9 cellular contexts compared by ENCODE assay signal in the genomic region with DNA sequence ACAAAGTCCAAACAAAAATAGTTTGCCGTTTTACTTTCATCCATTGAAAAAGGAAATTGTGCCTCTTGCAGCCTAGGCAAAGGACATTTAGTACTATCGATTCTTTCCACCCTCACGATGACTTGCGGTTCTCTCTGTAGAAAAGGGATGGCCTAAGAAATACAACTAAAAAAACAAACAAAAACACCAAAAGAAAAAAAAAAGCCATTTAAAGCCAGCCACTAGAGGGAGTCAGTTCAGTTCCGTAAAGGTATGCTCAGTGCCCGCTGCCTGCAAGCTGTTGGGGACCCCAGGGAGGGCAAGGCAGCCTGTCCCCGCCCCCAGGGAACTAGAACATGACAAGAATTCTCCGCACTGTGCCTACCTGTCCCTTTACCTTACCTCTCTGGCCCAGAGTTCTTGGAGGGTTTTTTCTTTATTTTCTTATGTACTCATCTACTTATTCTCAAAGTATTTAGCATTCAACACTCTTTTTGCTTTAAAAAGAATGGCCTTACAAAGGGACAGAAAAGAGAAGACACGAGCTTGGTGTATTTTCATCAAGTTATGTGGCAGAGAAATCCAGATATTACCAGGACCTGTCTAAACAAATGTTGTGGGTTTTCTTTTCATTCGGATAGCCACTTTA. TPM values are rescaled to one million over a fixed set of nuclear protein-coding genes. Genes with fewer than 3 reads are reported as not detected.
A peak's percentile ranks its signal among the peaks of the same experiment; 100 is the strongest.
DNase-seq lines count a peak whose midpoint lies in the region; ATAC-seq and TF ChIP-seq lines count a peak whose summit lies in the region.
"Had no signal": no experiment of that assay in that cellular context is flagged by ENCODE, and none has a peak within 500 bp of the region (broad histone marks: within the 10 kb centered on the region; RNA-seq: fewer than 3 reads in every experiment).

No MANE protein-coding gene starts in this region.

- ATAC-seq in heart right ventricle (peak in 3 of 8 donors; percentile 27 to 41 (median 35)), GM18517 (IDR thresholded peaks at IDR 0.05; ENCODE audit: unreplicated experiment) (no peak)

- no peaks in the 10 kb centered on the region for H3K4me1 ChIP-seq in OCI-LY1 (ENCODE audit: insufficient read depth, low read length, severe bottlenecking)
- H3K4me1 ChIP-seq in heart right ventricle = peaks cover 0 to 18% (median 8%) of the 10 kb centered on the region in 9 donors

- no peaks in the 10 kb centered on the region for H3K9me3 ChIP-seq in OCI-LY1 (ENCODE audit: low read length)
- no peaks in the 10 kb centered on the region for H3K9me3 ChIP-seq in heart right ventricle
- H3K9me3 ChIP-seq in MG63 = no peaks in the 10 kb centered on the region

- no peaks in the 10 kb centered on the region for H3K79me2 ChIP-seq in OCI-LY1 (ENCODE audit: insufficient read depth, low read length)

- DNase-seq in DMS114 treated with DMSO at 0.1 percent for 48 hours (lab: John Stamatoyannopoulos, UW; ENCODE audit: unreplicated experiment) (peak; percentile 81), H7 (peak; percentile 88), heart right ventricle (no peak), skeletal muscle cell (ENCODE audit: low read depth) (peak; percentile 41), MG63 (no peak)
- peak; percentile 23 for DNase-seq in activated T-helper 2 cell treated with anti-CD3 and anti-CD28 coated beads, Interferon-gamma antibody, Interleukin-2, Interleukin-4, amounts not matched to agents 10 μg/mL and 5 μg/mL and 100 μg/mL, durations not matched to agents 14 hours and 24 hours and 36 hours (ENCODE audit: low spot score)

- H3K4me1 Mint-ChIP-seq in activated T-helper 2 cell treated with anti-CD3 and anti-CD28 coated beads, Interferon-gamma antibody, Interleukin-2, Interleukin-4, amounts not matched to agents 10 μg/mL and 5 μg/mL and 100 μg/mL, durations not matched to agents 14 hours and 24 hours and 36 hours (ENCODE audit: low read depth) = peaks cover 18% of the 10 kb centered on the region

- H3K27ac Mint-ChIP-seq in activated T-helper 2 cell treated with anti-CD3 and anti-CD28 coated beads, Interferon-gamma antibody, Interleukin-2, Interleukin-4, amounts not matched to agents 10 μg/mL and 5 μg/mL and 100 μg/mL, durations not matched to agents 14 hours and 24 hours and 36 hours = peak overlapping the region; percentile 70

- intact Hi-C loops in activated T-helper 2 cell treated with anti-CD3 and anti-CD28 coated beads, Interferon-gamma antibody, Interleukin-2, Interleukin-4, amounts not matched to agents 10 μg/mL and 5 μg/mL and 100 μg/mL, durations not matched to agents 14 hours and 24 hours and 36 hours (cut with micrococcal nuclease) = loop anchor here (5.0 kb wide), 1 partner anchor 377 kb away; no protein-coding TSS in a partner anchor
- intact Hi-C loops in heart right ventricle (cut with DNase I) = loop anchor here in 2 of 10 donors (2.0 to 10.0 kb wide), 3 partner anchors 38 to 376 kb away; no protein-coding TSS in a partner anchor

- H3F3A ChIP-seq in OCI-LY1 (ENCODE audit: insufficient read depth, low read length) = no peaks in the 10 kb centered on the region

- no peaks in the 10 kb centered on the region for H3K36me3 Mint-ChIP-seq in activated T-helper 2 cell treated with anti-CD3 and anti-CD28 coated beads, Interferon-gamma antibody, Interleukin-2, Interleukin-4, amounts not matched to agents 10 μg/mL and 5 μg/mL and 100 μg/mL, durations not matched to agents 14 hours and 24 hours and 36 hours (ENCODE audit: low read depth)

- H3K9me2 ChIP-seq in OCI-LY1 (ENCODE audit: low read depth, low read length) = no peaks in the 10 kb centered on the region

- H3K27ac ChIP-seq in OCI-LY1 (ENCODE audit: low read depth, low read length, poor library complexity, severe bottlenecking) (no peak overlapping the region), heart right ventricle (peak overlapping the region in 3 of 10 donors; percentile 3 to 42 (median 6))

- H2AFZ ChIP-seq in OCI-LY1 (ENCODE audit: low read length) = no peak overlapping the region

- no peaks in the 10 kb centered on the region for H3K9me3 Mint-ChIP-seq in activated T-helper 2 cell treated with anti-CD3 and anti-CD28 coated beads, Interferon-gamma antibody, Interleukin-2, Interleukin-4, amounts not matched to agents 10 μg/mL and 5 μg/mL and 100 μg/mL, durations not matched to agents 14 hours and 24 hours and 36 hours

- H3K4me3 Mint-ChIP-seq in activated T-helper 2 cell treated with anti-CD3 and anti-CD28 coated beads, Interferon-gamma antibody, Interleukin-2, Interleukin-4, amounts not matched to agents 10 μg/mL and 5 μg/mL and 100 μg/mL, durations not matched to agents 14 hours and 24 hours and 36 hours (ENCODE audit: low read depth) = peak overlapping the region; percentile 1

- WGBS in heart right ventricle, 2 donors = 32 to 47% methylated on average over 10 of the region's 10 CpGs

- H3K9ac ChIP-seq in OCI-LY1 (ENCODE audit: low read length) = no peak overlapping the region

- H3K4me2 ChIP-seq in OCI-LY1 (ENCODE audit: low read length) = no peak overlapping the region

- H3K27me3 ChIP-seq in H7 (ENCODE audit: control insufficient read depth, insufficient read depth, low read length) (no peaks in the 10 kb centered on the region), OCI-LY1 (ENCODE audit: insufficient read depth, low read length) (0 out of 2 replicates have a peak, but pooled peaks cover 6% of the 10 kb centered on the region), heart right ventricle (no peaks in the 10 kb centered on the region), MG63 (no peaks in the 10 kb centered on the region)

- H3K36me3 ChIP-seq in H7 (replicated peaks; ENCODE audit: control insufficient read depth, insufficient read depth, low read length) (no peaks in the 10 kb centered on the region), OCI-LY1 (ENCODE audit: insufficient read depth, low read length) (no peaks in the 10 kb centered on the region), heart right ventricle (peaks cover 0 to 13% (median 0%) of the 10 kb centered on the region in 9 donors), MG63 (no peaks in the 10 kb centered on the region; the same call in 1 of the 2 replicates)

- H3K4me3 ChIP-seq in H7 (ENCODE audit: insufficient read depth, low read depth, low read length) (no peak overlapping the region), OCI-LY1 (ENCODE audit: low read depth, low read length, poor library complexity, severe bottlenecking) (no peak overlapping the region), heart right ventricle (peak overlapping the region in 1 of 10 donors; percentile 18), skeletal muscle cell (ENCODE audit: low read depth, low read length) (no peak overlapping the region), MG63 (no peak overlapping the region)

- no peaks in the 10 kb centered on the region for H4K20me1 ChIP-seq in OCI-LY1 (ENCODE audit: insufficient read depth, low read length)

- H3K27me3 Mint-ChIP-seq in activated T-helper 2 cell treated with anti-CD3 and anti-CD28 coated beads, Interferon-gamma antibody, Interleukin-2, Interleukin-4, amounts not matched to agents 10 μg/mL and 5 μg/mL and 100 μg/mL, durations not matched to agents 14 hours and 24 hours and 36 hours (ENCODE audit: low read depth) = no peaks in the 10 kb centered on the region

- TF ChIP-seq CTCF in OCI-LY1 (IDR thresholded peaks at IDR 0.05; ENCODE audit: low read length) (peak; percentile 88), heart right ventricle (IDR thresholded peaks at IDR 0.05) (peak; percentile 45 to 75 (median 69))

RNA-seq across cellular contexts. Expression of gene NR2E3, which starts 29.9 kb away (rescaled TPM):
- 0.14 and 0.33 TPM in 2 replicates for total RNA-seq in H7 (2014; rRNA removed; shearing (Covaris generic))
- total RNA-seq in activated T-helper 2 cell treated with anti-CD3 and anti-CD28 coated beads, Interferon-gamma antibody, Interleukin-2, Interleukin-4, amounts not matched to agents 10 μg/mL and 5 μg/mL and 100 μg/mL, durations not matched to agents 14 hours and 24 hours and 36 hours = not detected in 2 replicates
- total RNA-seq in heart right ventricle = under 1 TPM in 3 of 10 donors, not detected in 7; 0.12 to 0.26 (median 0.15) TPM
- polyA plus RNA-seq in heart right ventricle = under 1 TPM in 1 of 2 donors, not detected in 1; 0.04 TPM
- 0.43 TPM in 1 of 2 replicates, not detected in the other for total RNA-seq in MG63 (2014; rRNA removed; shearing (Covaris generic); ENCODE audit: low replicate concordance)
- total RNA-seq: activated CD8-positive, alpha-beta memory T cell treated with anti-CD3 and anti-CD28 coated beads for 36 hours had no signal

Comparison
In these comparisons a context has a peak if more than half of its experiments do, and no peak if none do; other contexts are left out.
1. DNase-seq: peak in DMS114 treated with DMSO at 0.1 percent for 48 hours (single experiment), H7 (single experiment), activated T-helper 2 cell treated with anti-CD3 and anti-CD28 coated beads, Interferon-gamma antibody, Interleukin-2, Interleukin-4, amounts not matched to agents 10 μg/mL and 5 μg/mL and 100 μg/mL, durations not matched to agents 14 hours and 24 hours and 36 hours (single experiment) and skeletal muscle cell (single experiment); none in heart right ventricle (0 of 2) and MG63 (single experiment).